Comparison of ENCODE assay signal across 8 cellular contexts in the genomic region with DNA sequence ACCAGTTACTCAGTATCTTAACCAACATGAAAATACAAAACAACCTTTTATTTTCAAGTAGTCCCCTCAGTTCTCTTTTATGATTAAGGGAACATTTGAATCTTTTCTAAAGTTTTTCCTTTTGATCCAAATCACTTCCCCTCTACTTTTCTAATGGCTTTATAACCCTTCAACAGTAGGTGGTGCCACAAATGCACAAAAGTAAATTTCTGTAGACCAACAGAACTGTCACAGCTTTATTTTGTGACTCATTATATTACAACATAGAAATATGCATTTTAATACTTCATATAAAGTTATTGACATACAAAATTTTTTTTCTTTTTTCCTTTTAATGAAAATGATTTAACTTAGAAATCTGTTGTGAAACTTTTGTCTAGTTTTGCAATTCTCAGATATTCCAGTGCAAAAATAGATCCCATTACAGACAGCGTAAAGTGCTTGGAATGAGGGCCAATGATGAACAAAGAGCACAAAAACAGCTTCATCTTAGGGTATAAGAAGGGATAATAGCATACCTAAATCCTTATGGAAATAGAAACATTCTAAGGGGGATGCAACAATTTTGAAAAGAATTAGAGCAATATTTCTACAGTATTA. TPM values are rescaled to one million over a fixed set of nuclear protein-coding genes. Genes with fewer than 3 reads are reported as not detected.
DNase-seq lines count a peak whose midpoint lies in the region; FAIRE-seq and TF ChIP-seq lines count a peak whose summit lies in the region.

No MANE protein-coding gene starts in this region.

- H3K18ac ChIP-seq in mesendoderm (ENCODE audit: low read length): no peak overlapping the region

- no peaks in the 10 kb centered on the region for H3K4me1 ChIP-seq in mesendoderm (ENCODE audit: control insufficient read depth, low read depth, low read length)

- no CpG with 5 or more reads among the region's 1 CpG for WGBS in mesendoderm (ENCODE audit: extremely low coverage, insufficient coverage, low lambda C conversion rate)

- FAIRE-seq in GM18507 (lab: Jason Lieb, UNC): peak; percentile 53

- H2BK120ac ChIP-seq in mesendoderm (ENCODE audit: low read depth, low read length): no peak overlapping the region

- H3K79me2 ChIP-seq in mesendoderm (ENCODE audit: control insufficient read depth, insufficient read depth, low read length): no peaks in the 10 kb centered on the region

- no peak overlapping the region for H2BK15ac ChIP-seq in mesendoderm (replicated peaks; ENCODE audit: low read depth)

- H3K23ac ChIP-seq in mesendoderm (ENCODE audit: low read length): no peak overlapping the region

- H3K9ac ChIP-seq in mesendoderm (ENCODE audit: low read length): no peak overlapping the region

- H4K8ac ChIP-seq in mesendoderm (ENCODE audit: low read depth, low read length): no peak overlapping the region

- H3K4me3 ChIP-seq in AG04449 (ENCODE audit: low read depth, low read length): no peak overlapping the region
- no peak overlapping the region for H3K4me3 ChIP-seq in LNCaP clone FGC (ENCODE audit: low read depth, low read length)
- no peak overlapping the region for H3K4me3 ChIP-seq in astrocyte of the cerebellum (ENCODE audit: low read depth, low read length)
- no peak overlapping the region for H3K4me3 ChIP-seq in mesendoderm (ENCODE audit: low read length)

- H3K4me2 ChIP-seq in mesendoderm (ENCODE audit: low read length): no peak overlapping the region

- no peak for DNase-seq in AG04449 (ENCODE audit: low read depth, low spot score)
- no peak for DNase-seq in GM18507 (ENCODE audit: extremely low spot score, insufficient read length, low read depth)
- no peak for DNase-seq in LNCaP clone FGC (ENCODE audit: low read depth)
- DNase-seq in astrocyte of the cerebellum (ENCODE audit: low read depth): peak; percentile 31
- peak; percentile 10 for DNase-seq in mesendoderm
- no peak for DNase-seq in activated CD4-positive, CD25-positive, alpha-beta regulatory T cell treated with anti-CD3 and anti-CD28 coated beads, Interleukin-2, amount 50 U/mL, for 72 hours
- DNase-seq in HuH-7 (ENCODE audit: low spot score): no peak
- DNase-seq in GOT3 (lab: John Stamatoyannopoulos, UW): no peak

- TF ChIP-seq CTCF in AG04449 (IDR thresholded peaks at IDR 0.05; ENCODE audit: insufficient read depth, low read length, missing control alignments): peak; percentile 36
- peak; percentile 61 for TF ChIP-seq CTCF in LNCaP clone FGC (IDR thresholded peaks at IDR 0.05; ENCODE audit: control insufficient read depth, extremely low read depth, insufficient read depth)
- peak; percentile 40 for TF ChIP-seq CTCF in astrocyte of the cerebellum (IDR thresholded peaks at IDR 0.05; ENCODE audit: low read depth, low read length, missing control alignments)

- H3K56ac ChIP-seq in mesendoderm (ENCODE audit: low read length): no peak overlapping the region

- no peak overlapping the region for H3K4ac ChIP-seq in mesendoderm (ENCODE audit: low read depth, low read length)

- H3K27me3 ChIP-seq in mesendoderm (ENCODE audit: insufficient read depth, low read length, poor library complexity): no peaks in the 10 kb centered on the region

- H2BK5ac ChIP-seq in mesendoderm (ENCODE audit: low read length): no peak overlapping the region

- no peak overlapping the region for H4K5ac ChIP-seq in mesendoderm (ENCODE audit: low read length)

- H2AK5ac ChIP-seq in mesendoderm (ENCODE audit: low read length): no peak overlapping the region

- CTCF ChIA-PET in AG04449 (lab: Yijun Ruan, JAX): interaction anchor here (0.6 to 2.4 kb wide), 18 partner anchors 8 to 637 kb away, joined by 3 to 14 read pairs (median 4); no protein-coding TSS in a partner anchor

- in situ Hi-C loops in astrocyte of the cerebellum (cut with HindIII; ENCODE audit: low sequenced_read_pairs): no loop called here

- H3K79me1 ChIP-seq in mesendoderm (ENCODE audit: low read length): no peaks in the 10 kb centered on the region

- no peaks in the 10 kb centered on the region for H3K36me3 ChIP-seq in mesendoderm (ENCODE audit: control insufficient read depth, insufficient read depth, low read length)

- no peak overlapping the region for H3K27ac ChIP-seq in mesendoderm (ENCODE audit: low read depth, low read length)

- POLR2A ChIA-PET in AG04449 (lab: Yijun Ruan, JAX): no interaction called here

RNA-seq across cellular contexts. Expression of gene NIPSNAP3B, which starts 17.0 kb away (rescaled TPM):
- polyA plus RNA-seq in mesendoderm (2013, experiment 1 of 2): 0.11 TPM
- 0.08 TPM for polyA plus RNA-seq in mesendoderm (2013, experiment 2 of 2)

RNA-seq across cellular contexts. Expression of gene NIPSNAP3A, which starts 33.4 kb away (rescaled TPM):
- polyA plus RNA-seq in mesendoderm (2013, experiment 1 of 2): 6.6 TPM
- 7.1 TPM for polyA plus RNA-seq in mesendoderm (2013, experiment 2 of 2)

Comparison
In these comparisons a context has a peak if more than half of its experiments do, and no peak if none do; other contexts are left out.
1. DNase-seq: peak in astrocyte of the cerebellum (single experiment) and mesendoderm (single experiment); none in AG04449 (single experiment), GM18507 (single experiment), LNCaP clone FGC (single experiment), activated CD4-positive, CD25-positive, alpha-beta regulatory T cell treated with anti-CD3 and anti-CD28 coated beads, Interleukin-2, amount 50 U/mL, for 72 hours (single experiment), HuH-7 (single experiment) and GOT3 (single experiment).
2. Peak in every context shown above with its lines, with median percentiles within 50 percentile points of each other: CTCF ChIP-seq.